1 cellular context compared by ENCODE assay signal in genomic region chr2:98805412-98806265, GRCh38.
TF ChIP-seq lines count a peak whose summit lies in the region.

No MANE protein-coding gene starts in this region.

TF ChIP-seq in HepG2, 621 proteins besides CTCF, POLR2A, EP300 and RAD21 (continued from another document and continues in another):
- TF ChIP-seq, protein P1, sequence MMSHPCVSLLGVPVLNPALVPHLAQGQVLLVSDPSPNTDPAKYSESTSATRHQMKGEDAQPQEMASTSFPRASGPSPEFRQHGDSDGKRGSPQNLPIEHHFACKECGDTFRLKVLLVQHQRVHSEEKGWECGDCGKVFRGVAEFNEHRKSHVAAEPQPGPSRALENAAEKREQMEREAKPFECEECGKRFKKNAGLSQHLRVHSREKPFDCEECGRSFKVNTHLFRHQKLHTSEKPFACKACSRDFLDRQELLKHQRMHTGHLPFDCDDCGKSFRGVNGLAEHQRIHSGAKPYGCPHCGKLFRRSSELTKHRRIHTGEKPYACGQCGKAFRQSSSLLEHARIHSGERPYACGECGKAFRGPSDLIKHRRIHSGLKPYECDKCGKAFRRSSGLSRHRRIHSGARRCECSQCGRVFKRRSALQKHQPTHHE (CRISPR knock-in tag; IDR thresholded peaks at IDR 0.05; ENCODE audit: borderline replicate concordance) = no peak
- TF ChIP-seq FOXK1 (CRISPR knock-in tag; IDR thresholded peaks at IDR 0.05; ENCODE audit: borderline replicate concordance, low read depth) (peak; percentile 25; the same call in 1 of the 2 replicates), ZNF121 (CRISPR knock-in tag; IDR thresholded peaks at IDR 0.05) (0 out of 2 replicates have a peak, but pooled peaks have one; percentile 39), TCF12 (IDR thresholded peaks at IDR 0.05) (no peak), TCF12 (CRISPR knock-in tag; IDR thresholded peaks at IDR 0.05) (no peak), ZNF780A (CRISPR knock-in tag; IDR thresholded peaks at IDR 0.05) (no peak), SP5 (CRISPR knock-in tag; IDR thresholded peaks at IDR 0.05; ENCODE audit: borderline replicate concordance, low read depth) (peak; percentile 50; the same call in 1 of the 2 replicates), ZNF564 (CRISPR knock-in tag; IDR thresholded peaks at IDR 0.05) (no peak), ZBTB25 (CRISPR knock-in tag; IDR thresholded peaks at IDR 0.05) (peak; percentile 61; the same call in 1 of the 2 replicates), HBP1 (CRISPR knock-in tag; IDR thresholded peaks at IDR 0.05; ENCODE audit: low read depth) (0 out of 2 replicates have a peak, but pooled peaks have one; percentile 78), ZNF644 (CRISPR knock-in tag; IDR thresholded peaks at IDR 0.05; ENCODE audit: low read depth) (peak; percentile 67; the same call in 1 of the 2 replicates), ZBTB7B (CRISPR knock-in tag; IDR thresholded peaks at IDR 0.05) (0 out of 2 replicates have a peak, but pooled peaks have one; percentile 22), ZFP90 (CRISPR knock-in tag; IDR thresholded peaks at IDR 0.05; ENCODE audit: borderline replicate concordance) (peak; percentile 61; the same call in 1 of the 2 replicates), ZNF225 (CRISPR knock-in tag; IDR thresholded peaks at IDR 0.05) (peak; percentile 63; the same call in 1 of the 2 replicates), ZSCAN12 (CRISPR knock-in tag; IDR thresholded peaks at IDR 0.05) (no peak), ZNF670 (CRISPR knock-in tag; IDR thresholded peaks at IDR 0.05; ENCODE audit: borderline replicate concordance) (peak; percentile 68; the same call in 1 of the 2 replicates), POGZ (CRISPR knock-in tag; IDR thresholded peaks at IDR 0.05) (peak; percentile 75), TFAP4 (IDR thresholded peaks at IDR 0.05; ENCODE audit: borderline replicate concordance, low read depth) (no peak), ZNF160 (CRISPR knock-in tag; IDR thresholded peaks at IDR 0.05) (no peak), THAP11 (CRISPR knock-in tag; IDR thresholded peaks at IDR 0.05) (peak; percentile 72), ZSCAN5A (CRISPR knock-in tag; IDR thresholded peaks at IDR 0.05; ENCODE audit: borderline replicate concordance) (0 out of 2 replicates have a peak, but pooled peaks have one; percentile 21), HOXA3 (CRISPR knock-in tag; IDR thresholded peaks at IDR 0.05) (peak; percentile 65; the same call in 1 of the 2 replicates), HMGXB4 (CRISPR knock-in tag; IDR thresholded peaks at IDR 0.05; ENCODE audit: borderline replicate concordance in 1 of 2, low read depth in 1 of 2) (no peak; a peak in 1 of 4 replicates), ZNF674 (CRISPR knock-in tag; IDR thresholded peaks at IDR 0.05; ENCODE audit: low read depth) (0 out of 2 replicates have a peak, but pooled peaks have one; percentile 62), PAXIP1 (CRISPR knock-in tag; conservative IDR thresholded peaks at IDR 0.05) (peak; percentile 61), ZNF253 (CRISPR knock-in tag; IDR thresholded peaks at IDR 0.05; ENCODE audit: borderline replicate concordance) (0 out of 2 replicates have a peak, but pooled peaks have one; percentile 63)
- TF ChIP-seq, protein P2, sequence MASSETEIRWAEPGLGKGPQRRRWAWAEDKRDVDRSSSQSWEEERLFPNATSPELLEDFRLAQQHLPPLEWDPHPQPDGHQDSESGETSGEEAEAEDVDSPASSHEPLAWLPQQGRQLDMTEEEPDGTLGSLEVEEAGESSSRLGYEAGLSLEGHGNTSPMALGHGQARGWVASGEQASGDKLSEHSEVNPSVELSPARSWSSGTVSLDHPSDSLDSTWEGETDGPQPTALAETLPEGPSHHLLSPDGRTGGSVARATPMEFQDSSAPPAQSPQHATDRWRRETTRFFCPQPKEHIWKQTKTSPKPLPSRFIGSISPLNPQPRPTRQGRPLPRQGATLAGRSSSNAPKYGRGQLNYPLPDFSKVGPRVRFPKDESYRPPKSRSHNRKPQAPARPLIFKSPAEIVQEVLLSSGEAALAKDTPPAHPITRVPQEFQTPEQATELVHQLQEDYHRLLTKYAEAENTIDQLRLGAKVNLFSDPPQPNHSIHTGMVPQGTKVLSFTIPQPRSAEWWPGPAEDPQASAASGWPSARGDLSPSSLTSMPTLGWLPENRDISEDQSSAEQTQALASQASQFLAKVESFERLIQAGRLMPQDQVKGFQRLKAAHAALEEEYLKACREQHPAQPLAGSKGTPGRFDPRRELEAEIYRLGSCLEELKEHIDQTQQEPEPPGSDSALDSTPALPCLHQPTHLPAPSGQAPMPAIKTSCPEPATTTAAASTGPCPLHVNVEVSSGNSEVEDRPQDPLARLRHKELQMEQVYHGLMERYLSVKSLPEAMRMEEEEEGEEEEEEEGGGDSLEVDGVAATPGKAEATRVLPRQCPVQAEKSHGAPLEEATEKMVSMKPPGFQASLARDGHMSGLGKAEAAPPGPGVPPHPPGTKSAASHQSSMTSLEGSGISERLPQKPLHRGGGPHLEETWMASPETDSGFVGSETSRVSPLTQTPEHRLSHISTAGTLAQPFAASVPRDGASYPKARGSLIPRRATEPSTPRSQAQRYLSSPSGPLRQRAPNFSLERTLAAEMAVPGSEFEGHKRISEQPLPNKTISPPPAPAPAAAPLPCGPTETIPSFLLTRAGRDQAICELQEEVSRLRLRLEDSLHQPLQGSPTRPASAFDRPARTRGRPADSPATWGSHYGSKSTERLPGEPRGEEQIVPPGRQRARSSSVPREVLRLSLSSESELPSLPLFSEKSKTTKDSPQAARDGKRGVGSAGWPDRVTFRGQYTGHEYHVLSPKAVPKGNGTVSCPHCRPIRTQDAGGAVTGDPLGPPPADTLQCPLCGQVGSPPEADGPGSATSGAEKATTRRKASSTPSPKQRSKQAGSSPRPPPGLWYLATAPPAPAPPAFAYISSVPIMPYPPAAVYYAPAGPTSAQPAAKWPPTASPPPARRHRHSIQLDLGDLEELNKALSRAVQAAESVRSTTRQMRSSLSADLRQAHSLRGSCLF (CRISPR knock-in tag; IDR thresholded peaks at IDR 0.05; ENCODE audit: borderline replicate concordance) = no peak
- TF ChIP-seq, protein P3, sequence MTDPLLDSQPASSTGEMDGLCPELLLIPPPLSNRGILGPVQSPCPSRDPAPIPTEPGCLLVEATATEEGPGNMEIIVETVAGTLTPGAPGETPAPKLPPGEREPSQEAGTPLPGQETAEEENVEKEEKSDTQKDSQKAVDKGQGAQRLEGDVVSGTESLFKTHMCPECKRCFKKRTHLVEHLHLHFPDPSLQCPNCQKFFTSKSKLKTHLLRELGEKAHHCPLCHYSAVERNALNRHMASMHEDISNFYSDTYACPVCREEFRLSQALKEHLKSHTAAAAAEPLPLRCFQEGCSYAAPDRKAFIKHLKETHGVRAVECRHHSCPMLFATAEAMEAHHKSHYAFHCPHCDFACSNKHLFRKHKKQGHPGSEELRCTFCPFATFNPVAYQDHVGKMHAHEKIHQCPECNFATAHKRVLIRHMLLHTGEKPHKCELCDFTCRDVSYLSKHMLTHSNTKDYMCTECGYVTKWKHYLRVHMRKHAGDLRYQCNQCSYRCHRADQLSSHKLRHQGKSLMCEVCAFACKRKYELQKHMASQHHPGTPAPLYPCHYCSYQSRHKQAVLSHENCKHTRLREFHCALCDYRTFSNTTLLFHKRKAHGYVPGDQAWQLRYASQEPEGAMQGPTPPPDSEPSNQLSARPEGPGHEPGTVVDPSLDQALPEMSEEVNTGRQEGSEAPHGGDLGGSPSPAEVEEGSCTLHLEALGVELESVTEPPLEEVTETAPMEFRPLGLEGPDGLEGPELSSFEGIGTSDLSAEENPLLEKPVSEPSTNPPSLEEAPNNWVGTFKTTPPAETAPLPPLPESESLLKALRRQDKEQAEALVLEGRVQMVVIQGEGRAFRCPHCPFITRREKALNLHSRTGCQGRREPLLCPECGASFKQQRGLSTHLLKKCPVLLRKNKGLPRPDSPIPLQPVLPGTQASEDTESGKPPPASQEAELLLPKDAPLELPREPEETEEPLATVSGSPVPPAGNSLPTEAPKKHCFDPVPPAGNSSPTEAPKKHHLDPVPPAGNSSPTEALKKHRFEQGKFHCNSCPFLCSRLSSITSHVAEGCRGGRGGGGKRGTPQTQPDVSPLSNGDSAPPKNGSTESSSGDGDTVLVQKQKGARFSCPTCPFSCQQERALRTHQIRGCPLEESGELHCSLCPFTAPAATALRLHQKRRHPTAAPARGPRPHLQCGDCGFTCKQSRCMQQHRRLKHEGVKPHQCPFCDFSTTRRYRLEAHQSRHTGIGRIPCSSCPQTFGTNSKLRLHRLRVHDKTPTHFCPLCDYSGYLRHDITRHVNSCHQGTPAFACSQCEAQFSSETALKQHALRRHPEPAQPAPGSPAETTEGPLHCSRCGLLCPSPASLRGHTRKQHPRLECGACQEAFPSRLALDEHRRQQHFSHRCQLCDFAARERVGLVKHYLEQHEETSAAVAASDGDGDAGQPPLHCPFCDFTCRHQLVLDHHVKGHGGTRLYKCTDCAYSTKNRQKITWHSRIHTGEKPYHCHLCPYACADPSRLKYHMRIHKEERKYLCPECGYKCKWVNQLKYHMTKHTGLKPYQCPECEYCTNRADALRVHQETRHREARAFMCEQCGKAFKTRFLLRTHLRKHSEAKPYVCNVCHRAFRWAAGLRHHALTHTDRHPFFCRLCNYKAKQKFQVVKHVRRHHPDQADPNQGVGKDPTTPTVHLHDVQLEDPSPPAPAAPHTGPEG (CRISPR knock-in tag; IDR thresholded peaks at IDR 0.05) = no peak
- TF ChIP-seq, protein P4, sequence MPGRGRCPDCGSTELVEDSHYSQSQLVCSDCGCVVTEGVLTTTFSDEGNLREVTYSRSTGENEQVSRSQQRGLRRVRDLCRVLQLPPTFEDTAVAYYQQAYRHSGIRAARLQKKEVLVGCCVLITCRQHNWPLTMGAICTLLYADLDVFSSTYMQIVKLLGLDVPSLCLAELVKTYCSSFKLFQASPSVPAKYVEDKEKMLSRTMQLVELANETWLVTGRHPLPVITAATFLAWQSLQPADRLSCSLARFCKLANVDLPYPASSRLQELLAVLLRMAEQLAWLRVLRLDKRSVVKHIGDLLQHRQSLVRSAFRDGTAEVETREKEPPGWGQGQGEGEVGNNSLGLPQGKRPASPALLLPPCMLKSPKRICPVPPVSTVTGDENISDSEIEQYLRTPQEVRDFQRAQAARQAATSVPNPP (CRISPR knock-in tag; IDR thresholded peaks at IDR 0.05) = no peak
